In genomic region chr9:14563902-14564578, GRCh38 we compare ENCODE assay signal across 1 cellular context.
A peak's percentile ranks its signal among the peaks of the same experiment; 100 is the strongest.
TF ChIP-seq lines count a peak whose summit lies in the region.

No MANE protein-coding gene starts in this region.

TF ChIP-seq in HepG2, 621 proteins besides CTCF, POLR2A, EP300 and RAD21 (continued from another document):
- peak; percentile 80 to 89 for TF ChIP-seq MAFK (conservative IDR thresholded peaks at IDR 0.05 in 1 of 2, IDR thresholded peaks at IDR 0.05 in 1 of 2; ENCODE audit: low read length in 2 of 2)
- TF ChIP-seq SNAPC2 (CRISPR knock-in tag; IDR thresholded peaks at IDR 0.05): no peak
